ENCODE assay signal across 8 cellular contexts in the genomic region with DNA sequence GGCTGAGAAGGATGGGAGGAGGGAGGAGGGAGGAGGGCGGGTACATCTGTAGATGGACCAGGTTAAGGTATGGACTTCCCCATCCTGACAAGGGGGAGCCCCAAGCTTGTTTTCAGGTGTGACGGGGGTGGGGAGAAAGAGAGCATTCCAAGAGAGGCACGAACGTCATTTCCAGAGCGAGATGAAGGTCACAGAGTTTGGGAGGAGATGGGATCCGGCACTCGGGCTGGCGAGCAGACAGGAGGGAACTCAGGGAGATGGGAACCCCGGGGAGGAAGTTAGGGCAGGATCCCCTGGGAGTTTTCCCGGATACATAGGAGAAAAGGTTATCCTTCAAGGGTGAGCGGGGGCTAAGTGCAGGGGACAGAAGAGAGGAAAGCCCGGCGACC.
A peak's percentile ranks its signal among the peaks of the same experiment; 100 is the strongest.
DNase-seq lines count a peak whose midpoint lies in the region; ATAC-seq, FAIRE-seq and TF ChIP-seq lines count a peak whose summit lies in the region.

No MANE protein-coding gene starts in this region.

- intact Hi-C loops in CD4-positive, alpha-beta memory T cell (cut with micrococcal nuclease): no loop called here

- peak overlapping the region; percentile 100 for H2AK5ac ChIP-seq in H1 (ENCODE audit: low read depth, low read length)

- peaks cover 7% of the 10 kb centered on the region for H3K79me1 ChIP-seq in H1 (ENCODE audit: low read depth, low read length)

- TF ChIP-seq POLR2A in H1 (IDR thresholded peaks at IDR 0.05; ENCODE audit: control extremely low read depth in 1 of 2, low read depth in 2 of 2, low read length in 2 of 2) (no peak), suprapubic skin (IDR thresholded peaks at IDR 0.05) (no peak)

- TF ChIP-seq CTCF in H1 (IDR thresholded peaks at IDR 0.05; ENCODE audit: control extremely low read depth in 1 of 3, insufficient read depth in 1 of 3, low read depth in 1 of 3, low read length in 3 of 3) (no peak), suprapubic skin (IDR thresholded peaks at IDR 0.05) (no peak)

- 7% methylated on average over 11 of the region's 13 CpGs; no CpG with 5 or more reads in 1 of the 2 experiments for WGBS in H1 (ENCODE audit: extremely low coverage in 1 of 2, insufficient coverage in 1 of 2, insufficient read length in 1 of 2, insufficient replicate concordance in 2 of 2, low coverage in 1 of 2, low lambda C conversion rate in 2 of 2, missing lambda C conversion rate in 1 of 2), 2 experiments
- 34% methylated on average over 13 of the region's 13 CpGs for WGBS in suprapubic skin

- H2BK20ac ChIP-seq in H1 (ENCODE audit: low read length): peak overlapping the region; percentile 100

- peak overlapping the region; percentile 5 for H2BK120ac ChIP-seq in H1 (replicated peaks; ENCODE audit: low read depth, low read length)

- no peak overlapping the region for H4K5ac ChIP-seq in H1 (ENCODE audit: insufficient read length, low read depth, low read length)

- peak overlapping the region; percentile 100 for H2BK5ac ChIP-seq in H1 (ENCODE audit: low read depth, low read length)

- peak overlapping the region in 2 of 4 experiments; percentile 30 to 42; a peak in 1 of 7 replicates for H3K9ac ChIP-seq in H1 (replicated peaks in 1 of 4; ENCODE audit: extremely low read depth in 1 of 4, low read depth in 3 of 4, low read length in 3 of 4)

- peak overlapping the region; percentile 11 to 49 (median 20); a peak in 7 of 8 replicates for H3K4me3 ChIP-seq in H1 (ENCODE audit: extremely low read depth in 1 of 4, insufficient read depth in 2 of 4, low read depth in 3 of 4, low read length in 4 of 4)
- H3K4me3 ChIP-seq in suprapubic skin: peak overlapping the region; percentile 36
- H3K4me3 ChIP-seq in CD4-positive, alpha-beta memory T cell (ENCODE audit: low read length in 2 of 2): no peak overlapping the region

- peaks cover 19% of the 10 kb centered on the region for H3K4me1 Mint-ChIP-seq in memory B cell
- peaks cover 3 to 8% (median 5%) of the 10 kb centered on the region in 4 donors for H3K4me1 Mint-ChIP-seq in CD4-positive, alpha-beta memory T cell

- peak overlapping the region; percentile 99 for H3K18ac ChIP-seq in H1 (ENCODE audit: extremely low read depth, low read length)

- POLR2A ChIA-PET in H1 (lab: Charles Lee; ENCODE audit: partially characterized antibody): interaction anchor here (0.7 to 1.9 kb wide), 21 partner anchors 9 to 300 kb away, joined by 3 to 7 read pairs (median 3); no protein-coding TSS in a partner anchor
- POLR2A ChIA-PET in CD4-positive, alpha-beta memory T cell (lab: Charles Lee; ENCODE audit: partially characterized antibody): no interaction called here

- H3K23me2 ChIP-seq in H1 (ENCODE audit: low read depth, low read length): no peaks in the 10 kb centered on the region; the same call in 1 of the 2 replicates

- H3K27ac ChIP-seq in H1 (ENCODE audit: low read depth, low read length) (peak overlapping the region; percentile 54; the same call in 1 of the 2 replicates), suprapubic skin (no peak overlapping the region)
- H3K27ac ChIP-seq in CD4-positive, alpha-beta memory T cell (ENCODE audit: low read depth, low read length): no peak overlapping the region

- TF ChIP-seq RAD21 in H1 (IDR thresholded peaks at IDR 0.05 in 1 of 2, conservative IDR thresholded peaks at IDR 0.05 in 1 of 2; ENCODE audit: low read depth in 2 of 2, low read length in 2 of 2): no peak

- peak overlapping the region; percentile 29 for H3K27ac Mint-ChIP-seq in memory B cell
- H3K27ac Mint-ChIP-seq in CD4-positive, alpha-beta memory T cell: peak overlapping the region in 1 of 7 donors; percentile 41

- H3K4me2 ChIP-seq in H1 (ENCODE audit: insufficient read depth in 1 of 2, low read depth in 2 of 2, low read length in 2 of 2): peak overlapping the region; percentile 66 to 91

- H3K23ac ChIP-seq in H1 (ENCODE audit: insufficient read length): no peak overlapping the region

- H3K4ac ChIP-seq in H1 (replicated peaks; ENCODE audit: insufficient read length, low read depth, low read length): no peak overlapping the region

- no peaks in the 10 kb centered on the region for H3K27me3 Mint-ChIP-seq in memory B cell
- H3K27me3 Mint-ChIP-seq in CD4-positive, alpha-beta memory T cell: no peaks in the 10 kb centered on the region

- peak overlapping the region; percentile 24 for H3K56ac ChIP-seq in H1 (replicated peaks; ENCODE audit: insufficient read length, low read depth, low read length)

- H3K36me3 Mint-ChIP-seq in memory B cell: peaks cover 6% of the 10 kb centered on the region
- peaks cover 1 to 3% of the 10 kb centered on the region in 2 donors for H3K36me3 Mint-ChIP-seq in CD4-positive, alpha-beta memory T cell

- no peak overlapping the region for H3K14ac ChIP-seq in H1 (ENCODE audit: insufficient read length)

- H3K36me3 ChIP-seq in H1 (ENCODE audit: control insufficient read depth in 2 of 4, insufficient read depth in 4 of 4, low read length in 3 of 4) (no peaks in the 10 kb centered on the region), suprapubic skin (no peaks in the 10 kb centered on the region)
- H3K36me3 ChIP-seq in CD4-positive, alpha-beta memory T cell (ENCODE audit: insufficient read depth, low read length): no peaks in the 10 kb centered on the region

- ATAC-seq in memory B cell (ENCODE audit: low read depth): peak; percentile 75
- ATAC-seq in HG03521 (IDR thresholded peaks at IDR 0.05; ENCODE audit: unreplicated experiment): no peak

- H3K4me1 ChIP-seq in H1 (replicated peaks in 1 of 4; ENCODE audit: control insufficient read depth in 3 of 4, insufficient read depth in 4 of 4, low read length in 3 of 4) (peaks cover 24 to 37% (median 30%) of the 10 kb centered on the region in 4 experiments), suprapubic skin (peaks cover 24% of the 10 kb centered on the region)
- H3K4me1 ChIP-seq in CD4-positive, alpha-beta memory T cell (ENCODE audit: insufficient read depth, low read length): no peaks in the 10 kb centered on the region

- peak overlapping the region; percentile 42 for H3K4me3 Mint-ChIP-seq in memory B cell
- H3K4me3 Mint-ChIP-seq in CD4-positive, alpha-beta memory T cell: no peak overlapping the region

- H3K9me3 Mint-ChIP-seq in memory B cell: no peaks in the 10 kb centered on the region
- peaks cover 0 to 2% (median 0%) of the 10 kb centered on the region in 8 donors for H3K9me3 Mint-ChIP-seq in CD4-positive, alpha-beta memory T cell

- peak overlapping the region; percentile 100 for H4K91ac ChIP-seq in H1 (replicated peaks; ENCODE audit: insufficient read length, low read length)

- no peak overlapping the region for H2BK15ac ChIP-seq in H1 (ENCODE audit: low read length)

- H2AFZ ChIP-seq in H1 (ENCODE audit: low read length): no peak overlapping the region

- peak; percentile 22 for DNase-seq in HT-29 (ENCODE audit: low spot score)
- DNase-seq in H1 (ENCODE audit: low read depth in 1 of 2, low spot score in 2 of 2): peak; percentile 23 to 69
- no peak for DNase-seq in memory B cell (ENCODE audit: low spot score in 2 of 2)
- no peak for DNase-seq in suprapubic skin (ENCODE audit: low spot score in 2 of 2)
- DNase-seq in amniotic stem cell (lab: John Stamatoyannopoulos, UW): no peak
- no peak for DNase-seq in CD4-positive, alpha-beta memory T cell
- no peak for DNase-seq in SW480 (ENCODE audit: low spot score)

- no peak for FAIRE-seq in H1 (lab: Jason Lieb, UNC)

- H3K27me3 ChIP-seq in H1 (replicated peaks in 1 of 4; ENCODE audit: control insufficient read depth in 3 of 4, extremely low read depth in 1 of 4, insufficient read depth in 3 of 4, low read length in 3 of 4) (no peaks in the 10 kb centered on the region; a peak in 1 of 7 replicates), suprapubic skin (no peaks in the 10 kb centered on the region)
- H3K27me3 ChIP-seq in CD4-positive, alpha-beta memory T cell (ENCODE audit: insufficient read depth, low read length): no peaks in the 10 kb centered on the region

- peaks cover 2 to 5% of the 10 kb centered on the region in 2 experiments for H4K20me1 ChIP-seq in H1 (replicated peaks in 1 of 2; ENCODE audit: control insufficient read depth in 1 of 2, insufficient read depth in 2 of 2, low read length in 2 of 2)

- TF ChIP-seq EP300 in H1 (IDR thresholded peaks at IDR 0.05; ENCODE audit: borderline replicate concordance in 1 of 2, low read depth in 2 of 2, low read length in 2 of 2) (no peak), suprapubic skin (IDR thresholded peaks at IDR 0.05) (no peak)

- H2BK12ac ChIP-seq in H1 (ENCODE audit: low read depth, low read length): peak overlapping the region; percentile 100

- peak overlapping the region; percentile 39; the same call in 1 of the 2 replicates for H4K8ac ChIP-seq in H1 (ENCODE audit: extremely low read depth, insufficient read depth, low read length)

- CTCF ChIA-PET in H1 (lab: Charles Lee; ENCODE audit: partially characterized antibody): interaction anchor here (0.7 to 1.3 kb wide), 3 partner anchors 21 to 131 kb away, joined by 3 to 5 read pairs (median 4); no protein-coding TSS in a partner anchor
- CTCF ChIA-PET in CD4-positive, alpha-beta memory T cell (lab: Charles Lee; ENCODE audit: partially characterized antibody): no interaction called here

- H3K9me3 ChIP-seq in H1 (ENCODE audit: insufficient read depth in 2 of 2, low read depth in 1 of 2, low read length in 1 of 2) (no peaks in the 10 kb centered on the region), suprapubic skin (no peaks in the 10 kb centered on the region)
- no peaks in the 10 kb centered on the region for H3K9me3 ChIP-seq in CD4-positive, alpha-beta memory T cell (ENCODE audit: control insufficient read depth in 1 of 2, low read length in 2 of 2)

- peaks cover 0 to 64% of the 10 kb centered on the region in 2 experiments; a peak in 2 of 4 replicates for H3K79me2 ChIP-seq in H1 (ENCODE audit: control insufficient read depth in 1 of 2, insufficient read depth in 2 of 2, low read length in 2 of 2)

TF ChIP-seq in H1, 55 proteins besides CTCF, POLR2A, EP300 and RAD21 (continues in another document):
- TF ChIP-seq KDM1A (IDR thresholded peaks at IDR 0.05; ENCODE audit: borderline replicate concordance, low read length) (no peak), RBBP5 (IDR thresholded peaks at IDR 0.05; ENCODE audit: borderline replicate concordance, low read depth, low read length) (0 out of 2 replicates have a peak, but pooled peaks have one; percentile 47), TAF1 (IDR thresholded peaks at IDR 0.05; ENCODE audit: low read depth, low read length) (peak; percentile 30), CREB1 (IDR thresholded peaks at IDR 0.05) (no peak), RXRA (IDR thresholded peaks at IDR 0.05; ENCODE audit: insufficient read depth, low read depth, low read length) (no peak), YY1 (IDR thresholded peaks at IDR 0.05; ENCODE audit: low read depth, low read length) (no peak), CEBPB (IDR thresholded peaks at IDR 0.05; ENCODE audit: low read depth, low read length) (no peak), HDAC2 (IDR thresholded peaks at IDR 0.05; ENCODE audit: borderline replicate concordance in 1 of 2, low read depth in 2 of 2, low read length in 2 of 2) (no peak), HDAC6 (IDR thresholded peaks at IDR 0.05; ENCODE audit: low read depth, low read length) (no peak), JUND (IDR thresholded peaks at IDR 0.05; ENCODE audit: low read length) (no peak), TEAD4 (IDR thresholded peaks at IDR 0.05; ENCODE audit: low read depth, low read length) (peak; percentile 26; the same call in 1 of the 2 replicates), SRF (IDR thresholded peaks at IDR 0.05; ENCODE audit: low read depth, low read length) (no peak)

Comparison
In these comparisons a context has a peak if more than half of its experiments do, and no peak if none do; other contexts are left out.
1. DNase-seq: peak in HT-29 (single experiment) and H1 (2 of 2); none in memory B cell (0 of 2), suprapubic skin (0 of 2), amniotic stem cell (single experiment), CD4-positive, alpha-beta memory T cell (0 of 5) and SW480 (single experiment).
2. H3K4me3 ChIP-seq: peak in H1 (4 of 4) and suprapubic skin (single experiment); none in CD4-positive, alpha-beta memory T cell (0 of 2).